ENCODE assay signal across 8 cellular contexts in the genomic region with DNA sequence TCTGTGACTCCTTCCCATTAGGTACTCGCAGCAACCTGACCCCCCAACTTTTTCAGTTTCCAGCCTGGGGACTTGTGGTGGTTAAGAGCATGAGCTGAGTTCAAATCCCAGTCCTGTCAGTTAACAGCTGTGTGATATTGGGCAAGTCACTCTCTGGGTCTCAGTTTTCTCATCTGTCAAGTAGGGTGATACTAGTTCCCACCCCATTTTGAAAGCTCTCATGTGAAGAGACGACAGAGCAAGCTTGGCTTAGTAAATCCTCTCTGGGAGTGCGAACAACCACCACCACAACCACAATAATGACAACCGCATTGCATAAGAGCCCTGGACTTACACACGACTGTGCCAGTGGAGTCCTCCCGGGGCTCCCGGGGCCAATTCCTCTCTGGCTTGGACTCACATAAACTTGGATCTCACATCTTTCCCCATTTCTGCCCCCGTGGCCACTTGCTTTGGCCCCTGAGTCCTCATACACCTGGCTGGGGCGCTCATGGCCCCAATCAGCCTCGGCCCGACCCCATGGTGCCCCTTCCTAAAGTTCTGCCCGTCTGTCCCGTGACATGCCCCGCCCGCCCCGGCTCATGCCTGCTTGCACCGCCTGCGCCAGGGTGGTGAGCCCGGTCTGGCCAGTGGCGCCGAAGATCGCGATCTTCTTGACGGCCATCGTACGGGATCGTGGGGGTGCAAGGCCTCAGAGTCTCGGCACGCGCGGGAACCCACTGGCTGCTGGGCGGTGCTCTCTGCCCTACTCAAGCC. TPM values are rescaled to one million over a fixed set of nuclear protein-coding genes. Genes with fewer than 3 reads are reported as not detected.
DNase-seq lines count a peak whose midpoint lies in the region; TF ChIP-seq lines count a peak whose summit lies in the region.

TSS of gene BLVRB (minus strand) at position 721 of the 756 bp plus-strand sequence. CDS start at position 664, 57 bp downstream.

- no peaks in the 10 kb centered on the region for H3K27me3 ChIP-seq in ascending aorta
- H3K27me3 ChIP-seq in iPS DF 6.9 (ENCODE audit: control insufficient read depth, insufficient read depth, low read length) = peaks cover 14% of the 10 kb centered on the region

- H3K4me3 ChIP-seq in ascending aorta (peak within 1 kb of the TSS; percentile 68 to 92), iPS DF 6.9 (ENCODE audit: low read length) (peak within 1 kb of the TSS; percentile 83; the same call in 1 of the 2 replicates), skeletal muscle cell (ENCODE audit: low read depth, low read length) (peak within 1 kb of the TSS; percentile 69)

- H3K27ac ChIP-seq in ascending aorta (peak within 1 kb of the TSS; percentile 80 to 86), iPS DF 6.9 (ENCODE audit: low read length) (no peak within 1 kb of the TSS)

- TF ChIP-seq CTCF in AG09319 (IDR thresholded peaks at IDR 0.05; ENCODE audit: low read depth, low read length) = no peak
- TF ChIP-seq CTCF in ascending aorta (IDR thresholded peaks at IDR 0.05) = no peak

- WGBS in iPS DF 6.9 (ENCODE audit: insufficient coverage, insufficient read length) = no CpG with 5 or more reads among the region's 32 CpGs

- TF ChIP-seq POLR2A in GM19099 (IDR thresholded peaks at IDR 0.05; ENCODE audit: extremely low read depth, insufficient read length, low read depth) = peak; percentile 60

- intact Hi-C loops in ascending aorta (cut with DNase I) = loop anchor here (1.0 to 10.0 kb wide), 7 partner anchors 21 to 630 kb away; partner anchors contain the start of genes DYRK1B, MIA, RAB4B and SERTAD3

- DNase-seq in AG09319 (ENCODE audit: extremely low read depth, low read depth) (peak; percentile 42), NOMO-1 treated with dmso at 0.1 percent for 144 hours (lab: John Stamatoyannopoulos, UW; ENCODE audit: unreplicated experiment) (peak; percentile 84), ascending aorta (ENCODE audit: low spot score in 2 of 2) (no peak), iPS DF 6.9 (ENCODE audit: low read depth, low spot score) (no peak), skeletal muscle cell (ENCODE audit: low read depth) (peak; percentile 48), globus pallidus (ENCODE audit: low spot score) (no peak), NCI-H1436 (lab: John Stamatoyannopoulos, UW) (no peak)

- H3K9me3 ChIP-seq in ascending aorta = no peaks in the 10 kb centered on the region
- no peaks in the 10 kb centered on the region for H3K9me3 ChIP-seq in iPS DF 6.9 (ENCODE audit: control insufficient read depth, insufficient read depth, low read length)

- H3K4me1 ChIP-seq in ascending aorta = peaks cover 5 to 22% of the 10 kb centered on the region in 2 donors
- H3K4me1 ChIP-seq in iPS DF 6.9 (ENCODE audit: control insufficient read depth, insufficient read depth, low read length) = peaks cover 6% of the 10 kb centered on the region; the same call in 1 of the 2 replicates

- H3K36me3 ChIP-seq in ascending aorta = peaks cover 0 to 4% of the 10 kb centered on the region in 2 donors
- no peaks in the 10 kb centered on the region for H3K36me3 ChIP-seq in iPS DF 6.9 (ENCODE audit: control insufficient read depth, insufficient read depth, low read length)

RNA-seq across cellular contexts. Expression of gene BLVRB, which starts in this region (rescaled TPM):
- total RNA-seq in ascending aorta = 295 TPM

Comparison
In these comparisons a context has a peak if more than half of its experiments do, and no peak if none do; other contexts are left out.
1. DNase-seq: peak in AG09319 (single experiment), NOMO-1 treated with dmso at 0.1 percent for 144 hours (single experiment) and skeletal muscle cell (single experiment); none in ascending aorta (0 of 2), iPS DF 6.9 (single experiment), globus pallidus (single experiment) and NCI-H1436 (single experiment).
2. Peak in every context shown above with its lines, with median percentiles within 50 percentile points of each other: H3K4me3 ChIP-seq.